ENCODE assay signal across 23 cellular contexts in the genomic region with DNA sequence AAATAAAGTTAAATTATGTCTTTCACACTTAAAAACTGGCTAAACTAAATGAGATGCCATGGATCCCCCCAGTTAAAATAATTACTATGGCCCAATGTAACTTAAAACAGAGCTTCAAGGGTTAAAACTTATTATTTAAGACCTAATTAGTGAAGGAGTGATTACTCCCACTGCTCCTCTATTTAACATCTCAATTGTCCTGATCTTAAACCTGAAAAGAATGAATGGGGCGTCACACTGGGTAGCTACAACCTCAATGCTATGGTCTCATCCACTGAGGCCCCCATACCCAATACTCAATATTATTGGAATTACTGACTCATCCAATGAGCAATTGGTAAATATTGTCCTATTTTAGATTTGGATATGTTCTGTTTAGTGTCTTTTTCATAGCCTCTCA. TPM values are rescaled to one million over a fixed set of nuclear protein-coding genes. Genes with fewer than 3 reads are reported as not detected.
"Had no signal": no experiment of that assay in that cellular context is flagged by ENCODE, and none has a peak within 500 bp of the region (broad histone marks: within the 10 kb centered on the region; RNA-seq: fewer than 3 reads in every experiment).

No MANE protein-coding gene starts in this region.

- H3K4me1 Mint-ChIP-seq: IgD-negative memory B cell had no signal

- H3K9me3 ChIP-seq: SJSA1 had no signal

- DNase-seq: MM.1S, NCI-H1092 treated with DMSO at 0.1 percent for 48 hours, NCI-H1436, NCI-H187, NCI-H2029, NCI-H2081 treated with DMSO at 0.1 percent for 48 hours, NCI-H2171, NCI-H226, NCI-H446, NCI-H510A, NCI-H524 treated with DMSO at 0.1 percent for 48 hours, NCI-H69, NCI-H774, Right ventricle myocardium superior, RPMI8226, SIG-M5 had no signal

- H3K36me3 ChIP-seq: SJSA1 had no signal

- H3K4me1 ChIP-seq: SJSA1 had no signal

- H3K27ac ChIP-seq: KMS-11, SJSA1, SK-N-MC had no signal

- H3K36me3 Mint-ChIP-seq: IgD-negative memory B cell had no signal

- H3K4me3 Mint-ChIP-seq: IgD-negative memory B cell had no signal

- ATAC-seq: K562 had no signal

- H3K9ac ChIP-seq: KMS-11 had no signal

- H3K4me3 ChIP-seq: K562, SJSA1, SK-N-MC had no signal

- H3K27ac Mint-ChIP-seq: IgD-negative memory B cell had no signal

- H3K4me2 ChIP-seq: KMS-11 had no signal

- H3K27me3 ChIP-seq: SJSA1 had no signal

RNA-seq across cellular contexts. Expression of gene TMEM255A, which starts 21.1 kb away (rescaled TPM):
- total RNA-seq: HT1080, K562 had no signal

RNA-seq across cellular contexts. Expression of gene ATP1B4, which starts 29.5 kb away (rescaled TPM):
- total RNA-seq: HT1080, M059J, Right ventricle myocardium superior, SJSA1 had no signal
- polyA plus RNA-seq: IgD-negative memory B cell, K562 had no signal
